Comparison of ENCODE assay signal across 7 cellular contexts in genomic region chr17:50630524-50631194, GRCh38. TPM values are rescaled to one million over a fixed set of nuclear protein-coding genes. Genes with fewer than 3 reads are reported as not detected.
DNase-seq lines count a peak whose midpoint lies in the region; ATAC-seq, FAIRE-seq and TF ChIP-seq lines count a peak whose summit lies in the region.

No MANE protein-coding gene starts in this region.

- no TSS peak for BruUV-seq in endothelial cell of umbilical vein (replicated peaks; lab: Mats Ljungman, UMichigan)

- peaks cover 37% of the 10 kb centered on the region for H3K27me3 Mint-ChIP-seq in progenitor cell of endocrine pancreas

- no peak overlapping the region for H3K4me2 ChIP-seq in endothelial cell of umbilical vein (ENCODE audit: insufficient read depth, low read length)

- peaks cover 14% of the 10 kb centered on the region for H3K4me1 Mint-ChIP-seq in progenitor cell of endocrine pancreas (ENCODE audit: low read depth)

- TF ChIP-seq POLR2A in endothelial cell of umbilical vein (IDR thresholded peaks at IDR 0.05; ENCODE audit: low read depth, low read length), result no peak

- FAIRE-seq in endothelial cell of umbilical vein (lab: Jason Lieb, UNC), result peak; percentile 79

- no peak overlapping the region for H2AFZ ChIP-seq in endothelial cell of umbilical vein (ENCODE audit: low read depth, low read length)

- H3K9me3 ChIP-seq in endothelial cell of umbilical vein (replicated peaks; ENCODE audit: control insufficient read depth, insufficient read depth, low read length), result no peaks in the 10 kb centered on the region

- no peak overlapping the region for H3K27ac ChIP-seq in endothelial cell of umbilical vein (ENCODE audit: insufficient read depth, low read depth, low read length)

- POLR2A ChIA-PET in endothelial cell of umbilical vein (lab: Charles Lee), result interaction anchor here (0.6 kb wide), 1 partner anchor 74 kb away, joined by 3 read pairs; no protein-coding TSS in a partner anchor

- no peaks in the 10 kb centered on the region for H4K20me1 ChIP-seq in endothelial cell of umbilical vein (replicated peaks; ENCODE audit: control insufficient read depth, extremely low read depth, insufficient read depth, low read length)

- intact Hi-C loops in endothelial cell of umbilical vein (cut with micrococcal nuclease), result loop anchor here (1.0 kb wide), 2 partner anchors 51 to 65 kb away; no protein-coding TSS in a partner anchor

- TF ChIP-seq CTCF in GM12874 (IDR thresholded peaks at IDR 0.05; ENCODE audit: insufficient read depth, low read depth, low read length) (peak; percentile 85), endothelial cell of umbilical vein (IDR thresholded peaks at IDR 0.05; ENCODE audit: extremely low read depth in 1 of 2, insufficient read depth in 1 of 2, low read depth in 1 of 2, low read length in 2 of 2) (peak; percentile 79 to 87), progenitor cell of endocrine pancreas (IDR thresholded peaks at IDR 0.05; ENCODE audit: unreplicated experiment) (peak; percentile 77)

- H3K36me3 Mint-ChIP-seq in progenitor cell of endocrine pancreas (ENCODE audit: insufficient read depth), result no peaks in the 10 kb centered on the region

- DNase-seq in NCI-H2196 (lab: John Stamatoyannopoulos, UW; ENCODE audit: unreplicated experiment) (peak; percentile 76), endothelial cell of umbilical vein (ENCODE audit: low read depth, low spot score) (peak; percentile 34), progenitor cell of endocrine pancreas (ENCODE audit: low spot score, unreplicated experiment) (peak; percentile 56), foreskin melanocyte (no peak)
- peak; percentile 79 for DNase-seq in activated CD8-positive, alpha-beta memory T cell treated with anti-CD3 and anti-CD28 coated beads for 24 hours

- no peak overlapping the region for H3K9ac ChIP-seq in endothelial cell of umbilical vein (replicated peaks; ENCODE audit: extremely low read depth, insufficient read depth, low read length)

- no peak for ATAC-seq in HG02852 (IDR thresholded peaks at IDR 0.05; ENCODE audit: unreplicated experiment)

- no peaks in the 10 kb centered on the region for H3K9me1 ChIP-seq in endothelial cell of umbilical vein (replicated peaks; ENCODE audit: control insufficient read depth, extremely low read depth, insufficient read depth, low read length)

- peaks cover 0 to 5% of the 10 kb centered on the region in 2 experiments for H3K27me3 ChIP-seq in endothelial cell of umbilical vein (ENCODE audit: control insufficient read depth in 2 of 2, insufficient read depth in 2 of 2, low read length in 2 of 2)

- H3K79me2 ChIP-seq in endothelial cell of umbilical vein (ENCODE audit: control insufficient read depth, insufficient read depth, low read length), result no peaks in the 10 kb centered on the region

- H3K4me3 ChIP-seq in endothelial cell of umbilical vein (replicated peaks in 1 of 3; ENCODE audit: insufficient read depth in 1 of 3, low read depth in 1 of 3, low read length in 3 of 3), result no peak overlapping the region

- dilution Hi-C loops in endothelial cell of umbilical vein (cut with MboI; ENCODE audit: extremely low pct_ligation_motif_present, low sequenced_read_pairs), result no loop called here

- peaks cover 21% of the 10 kb centered on the region for H3K4me1 ChIP-seq in endothelial cell of umbilical vein (ENCODE audit: control insufficient read depth, extremely low read depth, insufficient read depth, low read length)

- H3K27ac Mint-ChIP-seq in progenitor cell of endocrine pancreas, result no peak overlapping the region

- CTCF ChIA-PET in endothelial cell of umbilical vein (lab: Charles Lee), result interaction anchor here (0.5 to 10.3 kb wide), 22 partner anchors 8 to 86 kb away, joined by 3 to 398 read pairs (median 4); partner anchors contain the start of genes CACNA1G and SPATA20

- no peaks in the 10 kb centered on the region for H3K9me3 Mint-ChIP-seq in progenitor cell of endocrine pancreas (ENCODE audit: low read depth)

- H3K4me3 Mint-ChIP-seq in progenitor cell of endocrine pancreas (ENCODE audit: low read depth), result no peak overlapping the region

- H3K36me3 ChIP-seq in endothelial cell of umbilical vein (ENCODE audit: control insufficient read depth in 2 of 2, extremely low read depth in 1 of 2, insufficient read depth in 2 of 2, low read length in 2 of 2), result no peaks in the 10 kb centered on the region

TF ChIP-seq in endothelial cell of umbilical vein, 7 proteins besides CTCF, POLR2A, EP300 and RAD21:
- no peak for TF ChIP-seq FOS (IDR thresholded peaks at IDR 0.05; ENCODE audit: borderline replicate concordance, insufficient read depth, low read length)
- no peak for TF ChIP-seq POLR2AphosphoS5 (IDR thresholded peaks at IDR 0.05; ENCODE audit: insufficient read depth, low read depth, low read length)
- no peak for TF ChIP-seq JUN (IDR thresholded peaks at IDR 0.05; ENCODE audit: borderline replicate concordance, insufficient read depth, insufficient read length, low read depth)
- no peak for TF ChIP-seq GATA2 (IDR thresholded peaks at IDR 0.05; ENCODE audit: insufficient read depth, insufficient read length, low read depth, low read length)
- no peak for TF ChIP-seq EZH2 (IDR thresholded peaks at IDR 0.05; ENCODE audit: borderline replicate concordance, low read depth, low read length, severe bottlenecking)
- TF ChIP-seq MAX (IDR thresholded peaks at IDR 0.05; ENCODE audit: insufficient read depth, insufficient read length), result no peak
- TF ChIP-seq MYC (IDR thresholded peaks at IDR 0.05; ENCODE audit: low read depth, low read length), result no peak

RNA-seq across cellular contexts. Expression of gene ABCC3, which starts 4.0 kb away (rescaled TPM):
- total RNA-seq in endothelial cell of umbilical vein (1.1 and 2.1 TPM in 2 replicates), progenitor cell of endocrine pancreas (1.6 and 2.3 TPM in 2 replicates)
- 2.6 and 4.2 TPM in 2 replicates for polyA plus RNA-seq in endothelial cell of umbilical vein
- polyA plus RNA-seq in endothelial cell of umbilical vein (2011; cell fraction: cytosol; rRNA removed), result 1.9 and 2.1 TPM in 2 replicates
- 9.6 and 18.4 TPM in 2 replicates for polyA plus RNA-seq in endothelial cell of umbilical vein (2011; cell fraction: nucleus; rRNA removed)
- 1.4 and 1.7 TPM in 2 replicates for polyA plus RNA-seq in endothelial cell of umbilical vein (2012)
- polyA minus RNA-seq in endothelial cell of umbilical vein, result 4.1 and 4.5 TPM in 2 replicates
- polyA minus RNA-seq in endothelial cell of umbilical vein (2011; cell fraction: cytosol; rRNA and poly(A)+ RNA removed), result 19.9 TPM
- 3.0 and 5.5 TPM in 2 replicates for polyA minus RNA-seq in endothelial cell of umbilical vein (2011; cell fraction: nucleus; rRNA and poly(A)+ RNA removed)
